8 cellular contexts compared by ENCODE assay signal in genomic region chr11:45180158-45180887, GRCh38. TPM values are rescaled to one million over a fixed set of nuclear protein-coding genes. Genes with fewer than 3 reads are reported as not detected.
DNase-seq lines count a peak whose midpoint lies in the region; ATAC-seq, FAIRE-seq and TF ChIP-seq lines count a peak whose summit lies in the region.

No MANE protein-coding gene starts in this region.

- H3K27ac ChIP-seq in VCaP: peak overlapping the region; percentile 68; the same call in 1 of the 2 replicates
- H3K27ac ChIP-seq in fibroblast of lung (ENCODE audit: insufficient read depth, low read length): no peak overlapping the region

- peak overlapping the region; percentile 50 for H3K27ac Mint-ChIP-seq in Calu3 (ENCODE audit: unreplicated experiment)
- H3K27ac Mint-ChIP-seq in naive thymus-derived CD8-positive, alpha-beta T cell: peak overlapping the region in 5 of 10 donors; percentile 42 to 77 (median 75)

- TF ChIP-seq CTCF in Calu3 (IDR thresholded peaks at IDR 0.05; ENCODE audit: unreplicated experiment) (peak; percentile 44), VCaP (conservative IDR thresholded peaks at IDR 0.05) (peak; percentile 70), fibroblast of lung (conservative IDR thresholded peaks at IDR 0.05 in 1 of 2, IDR thresholded peaks at IDR 0.05 in 1 of 2; ENCODE audit: low read depth in 1 of 2, low read length in 2 of 2) (peak in 1 of 2 donors; percentile 45)

- H3K9ac ChIP-seq in fibroblast of lung (ENCODE audit: insufficient read depth, low read length): peak overlapping the region; percentile 40

- H3K4me1 Mint-ChIP-seq in Calu3 (ENCODE audit: low read depth, unreplicated experiment): no peaks in the 10 kb centered on the region
- H3K4me1 Mint-ChIP-seq in naive thymus-derived CD8-positive, alpha-beta T cell: peaks cover 12 to 20% (median 17%) of the 10 kb centered on the region in 4 donors

- no peaks in the 10 kb centered on the region for H3K36me3 ChIP-seq in fibroblast of lung (ENCODE audit: control insufficient read depth, insufficient read depth, low read length)

- peaks cover 11% of the 10 kb centered on the region for H3K36me3 Mint-ChIP-seq in Calu3 (ENCODE audit: insufficient read depth, unreplicated experiment)
- peaks cover 4 to 7% (median 4%) of the 10 kb centered on the region in 3 donors for H3K36me3 Mint-ChIP-seq in naive thymus-derived CD8-positive, alpha-beta T cell

- intact Hi-C loops in Calu3 (cut with micrococcal nuclease; ENCODE audit: unreplicated experiment): no loop called here

- peak; percentile 81 for DNase-seq in Calu3
- peak; percentile 58 for DNase-seq in HT-29 (ENCODE audit: low spot score)
- peak in 1 of 2 donors; percentile 27 for DNase-seq in fibroblast of lung (ENCODE audit: low read depth in 2 of 2)
- peak in 1 of 10 donors; percentile 16 for DNase-seq in naive thymus-derived CD8-positive, alpha-beta T cell
- no peak for DNase-seq in GM19239 (ENCODE audit: insufficient read length, low spot score)
- DNase-seq in NK-92 (lab: John Stamatoyannopoulos, UW; ENCODE audit: unreplicated experiment): no peak
- DNase-seq in NCI-H446 (lab: John Stamatoyannopoulos, UW): no peak

- H3K27me3 Mint-ChIP-seq in Calu3 (ENCODE audit: unreplicated experiment): no peaks in the 10 kb centered on the region
- H3K27me3 Mint-ChIP-seq in naive thymus-derived CD8-positive, alpha-beta T cell: peaks cover 9 to 14% (median 11%) of the 10 kb centered on the region in 5 donors

- H4K20me1 ChIP-seq in fibroblast of lung (ENCODE audit: control insufficient read depth, extremely low read depth, insufficient read depth, low read length): no peaks in the 10 kb centered on the region

- FAIRE-seq in GM19239 (lab: Jason Lieb, UNC): no peak

- peak; percentile 49 for ATAC-seq in naive thymus-derived CD8-positive, alpha-beta T cell

- H3K4me3 ChIP-seq in fibroblast of lung (replicated peaks in 1 of 4; ENCODE audit: control extremely low read depth in 1 of 4, insufficient read depth in 1 of 4, low read depth in 3 of 4, low read length in 4 of 4): peak overlapping the region in 3 of 4 experiments; percentile 18 to 52 (median 32)

- H3K27me3 ChIP-seq in fibroblast of lung (ENCODE audit: control insufficient read depth, insufficient read depth, low read length): peaks cover 2% of the 10 kb centered on the region

- no peaks in the 10 kb centered on the region for H3K9me3 Mint-ChIP-seq in Calu3 (ENCODE audit: low read depth, unreplicated experiment)
- no peaks in the 10 kb centered on the region for H3K9me3 Mint-ChIP-seq in naive thymus-derived CD8-positive, alpha-beta T cell

- CTCF ChIA-PET in Calu3 (lab: Charles Lee): interaction anchor here (0.6 to 1.6 kb wide), 2 partner anchors 70 to 106 kb away, joined by 3 to 4 read pairs; partner anchors contain the start of gene SYT13

- BruUV-seq in Calu3 (replicated peaks; lab: Mats Ljungman, UMichigan): TSS peak; percentile 85

- peak overlapping the region; percentile 63 for H3K4me3 Mint-ChIP-seq in Calu3 (ENCODE audit: low read depth, unreplicated experiment)
- peak overlapping the region; percentile 70 to 89 (median 83) for H3K4me3 Mint-ChIP-seq in naive thymus-derived CD8-positive, alpha-beta T cell

- peaks cover 4% of the 10 kb centered on the region for H3K4me1 ChIP-seq in fibroblast of lung (ENCODE audit: control insufficient read depth, extremely low read depth, insufficient read depth, low read length)

- no peak overlapping the region for H2AFZ ChIP-seq in fibroblast of lung (ENCODE audit: low read length)

- no peaks in the 10 kb centered on the region for H3K9me3 ChIP-seq in fibroblast of lung (ENCODE audit: control insufficient read depth, insufficient read depth, low read depth, low read length)

- POLR2A ChIA-PET in naive thymus-derived CD8-positive, alpha-beta T cell (lab: Charles Lee): no interaction called here

- H3K79me2 ChIP-seq in fibroblast of lung (ENCODE audit: control insufficient read depth, insufficient read depth, low read length): no peaks in the 10 kb centered on the region

- peak overlapping the region; percentile 59 for H3K4me2 ChIP-seq in fibroblast of lung (ENCODE audit: extremely low read depth, insufficient read depth, low read length)

RNA-seq across cellular contexts. Expression of gene PRDM11, which starts 33.9 kb away (rescaled TPM):
- 8.1 and 11.5 TPM in 2 replicates for total RNA-seq in Calu3 (2022)
- total RNA-seq in HT-29 (2014; rRNA removed; shearing (Covaris generic)): 2.0 and 3.7 TPM in 2 replicates
- 3.9 and 4.0 TPM in 2 replicates for total RNA-seq in fibroblast of lung
- 1.2 and 3.1 TPM in 2 replicates for polyA plus RNA-seq in fibroblast of lung
- polyA plus RNA-seq in fibroblast of lung (2012): 1.5 and 3.6 TPM in 2 replicates
- 2.8 and 7.4 TPM in 2 replicates for polyA minus RNA-seq in fibroblast of lung (ENCODE audit: low replicate concordance)
- total RNA-seq in naive thymus-derived CD8-positive, alpha-beta T cell: 10 to 100 TPM; 10.3 to 12.0 TPM
- 1 to 10 TPM in 1 of 3 donors, under 1 TPM in 2; 0.49 to 1.4 (median 0.87) TPM for polyA plus RNA-seq in naive thymus-derived CD8-positive, alpha-beta T cell

Comparison
In these comparisons a context has a peak if more than half of its experiments do, and no peak if none do; other contexts are left out.
1. DNase-seq: peak in Calu3 (single experiment) and HT-29 (single experiment); none in GM19239 (single experiment), NK-92 (single experiment) and NCI-H446 (0 of 2).